31 cellular contexts compared by ENCODE assay signal in the genomic region with DNA sequence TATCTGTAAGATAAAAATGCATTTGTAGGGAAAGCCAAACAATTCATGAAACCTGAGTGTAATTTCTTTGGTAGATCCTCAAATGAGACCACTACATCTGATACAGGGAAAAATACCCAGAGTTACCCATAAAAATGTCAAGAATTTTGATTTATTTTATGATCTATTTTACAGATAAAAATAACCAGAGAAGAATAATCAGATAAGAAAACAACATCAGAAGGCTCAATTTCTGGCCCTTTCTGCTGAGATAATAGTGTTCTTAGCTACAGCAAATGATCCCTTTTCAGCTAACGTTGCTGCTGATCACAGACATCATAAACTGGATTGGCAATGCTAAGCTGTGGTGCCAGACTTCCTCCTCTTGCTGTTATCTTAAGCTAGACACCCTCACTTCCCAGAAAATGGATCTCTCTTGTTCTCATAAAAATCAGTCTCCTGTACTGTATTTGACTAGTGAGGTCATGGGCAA. TPM values are rescaled to one million over a fixed set of nuclear protein-coding genes. Genes with fewer than 3 reads are reported as not detected.
"Had no signal": no experiment of that assay in that cellular context is flagged by ENCODE, and none has a peak within 500 bp of the region (broad histone marks: within the 10 kb centered on the region; RNA-seq: fewer than 3 reads in every experiment).

No MANE protein-coding gene starts in this region.

- H3K36me3 Mint-ChIP-seq: activated CD8-positive, alpha-beta memory T cell treated with anti-CD3 and anti-CD28 coated beads, Interleukin-2, amount 10 ng/mL, durations not matched to agents 7 days and 5 days had no signal

- H3K4me1 ChIP-seq: ascending aorta, body of pancreas, SJCRH30 had no signal

- H3K36me3 ChIP-seq: ascending aorta, SJCRH30 had no signal

- H3K27ac ChIP-seq: ascending aorta, body of pancreas, coronary artery, SJCRH30 had no signal

- H3K27ac Mint-ChIP-seq: activated CD4-positive, alpha-beta T cell treated with anti-CD3 and anti-CD28 coated beads, Interleukin-2, amount 10 ng/mL, durations not matched to agents 24 days and 14 days; activated CD8-positive, alpha-beta memory T cell treated with anti-CD3 and anti-CD28 coated beads, Interleukin-2, amount 10 ng/mL, durations not matched to agents 7 days and 5 days; activated naive CD4-positive, alpha-beta T cell treated with anti-CD3 and anti-CD28 coated beads, Interleukin-2, amount 50 U/mL, for 72 hours; activated naive CD8-positive, alpha-beta T cell treated with anti-CD3 and anti-CD28 coated beads, Interleukin-2, amount 50 U/mL, for 24 hours; activated T-cell treated with anti-CD3 and anti-CD28 coated beads, Interleukin-2, amount 50 U/mL, for 24 hours; WTC11 had no signal

- H3K4me3 ChIP-seq: ascending aorta, body of pancreas, coronary artery, SJCRH30 had no signal

- DNase-seq: activated CD4-positive, alpha-beta T cell treated with anti-CD3 and anti-CD28 coated beads, Interleukin-2, amount 10 ng/mL, durations not matched to agents 24 days and 14 days; activated CD4-positive, alpha-beta T cell treated with anti-CD3 and anti-CD28 coated beads, Interleukin-2, amount 50 U/mL, for 48 hours; activated CD4-positive, CD25-positive, alpha-beta regulatory T cell treated with anti-CD3 and anti-CD28 coated beads, Interleukin-2, amount 50 U/mL, for 72 hours; activated CD8-positive, alpha-beta memory T cell treated with anti-CD3 and anti-CD28 coated beads, Interleukin-2, amount 10 ng/mL, durations not matched to agents 7 days and 5 days; activated effector memory CD4-positive, alpha-beta T cell treated with anti-CD3 and anti-CD28 coated beads, Interleukin-2, amount 50 U/mL, for 16 hours; activated naive CD4-positive, alpha-beta T cell treated with Interleukin-2 at 50 U/mL for 16 hours; activated naive CD8-positive, alpha-beta T cell treated with anti-CD3 and anti-CD28 coated beads, Interleukin-2, amount 50 U/mL, for 24 hours; activated T-cell treated with anti-CD3 and anti-CD28 coated beads, Interleukin-2, amount 50 U/mL, for 24 hours; amniotic stem cell; body of pancreas; central memory CD4-positive, alpha-beta T cell; NCI-H1105 treated with DMSO at 0.1 percent for 48 hours; NCI-H1436 treated with DMSO at 0.1 percent for 48 hours; NCI-H187; NCI-H2081; NCI-H2227 treated with DMSO at 0.1 percent for 48 hours; NCI-H446 treated with DMSO at 0.1 percent for 48 hours; NCI-H524 treated with DMSO at 0.1 percent for 48 hours; NCI-H748 treated with DMSO at 0.1 percent for 48 hours; RPMI8226; SJCRH30; T-helper 2 cell; T1000 had no signal

- H3K27me3 Mint-ChIP-seq: activated CD4-positive, alpha-beta T cell treated with anti-CD3 and anti-CD28 coated beads, Interleukin-2, amount 10 ng/mL, durations not matched to agents 24 days and 14 days had no signal

- H3K9me3 Mint-ChIP-seq: activated CD4-positive, alpha-beta T cell treated with anti-CD3 and anti-CD28 coated beads, Interleukin-2, amount 10 ng/mL, durations not matched to agents 24 days and 14 days had no signal

- H3K27me3 ChIP-seq: ascending aorta, body of pancreas, SJCRH30 had no signal

- H3K4me3 Mint-ChIP-seq: activated CD4-positive, alpha-beta T cell treated with anti-CD3 and anti-CD28 coated beads, Interleukin-2, amount 10 ng/mL, durations not matched to agents 24 days and 14 days; activated CD8-positive, alpha-beta memory T cell treated with anti-CD3 and anti-CD28 coated beads, Interleukin-2, amount 10 ng/mL, durations not matched to agents 7 days and 5 days; activated naive CD8-positive, alpha-beta T cell treated with anti-CD3 and anti-CD28 coated beads, Interleukin-2, amount 50 U/mL, for 24 hours; activated T-cell treated with anti-CD3 and anti-CD28 coated beads, Interleukin-2, amount 50 U/mL, for 24 hours; WTC11 had no signal

- H3K4me1 Mint-ChIP-seq: activated CD4-positive, alpha-beta T cell treated with anti-CD3 and anti-CD28 coated beads, Interleukin-2, amount 10 ng/mL, durations not matched to agents 24 days and 14 days; activated CD8-positive, alpha-beta memory T cell treated with anti-CD3 and anti-CD28 coated beads, Interleukin-2, amount 10 ng/mL, durations not matched to agents 7 days and 5 days; activated naive CD8-positive, alpha-beta T cell treated with anti-CD3 and anti-CD28 coated beads, Interleukin-2, amount 50 U/mL, for 24 hours; WTC11 had no signal

- H3K9me3 ChIP-seq: ascending aorta, body of pancreas had no signal

- ATAC-seq: activated CD8-positive, alpha-beta memory T cell treated with anti-CD3 and anti-CD28 coated beads, Interleukin-2, amount 10 ng/mL, durations not matched to agents 7 days and 5 days; activated naive CD4-positive, alpha-beta T cell treated with anti-CD3 and anti-CD28 coated beads, Interleukin-2, amount 50 U/mL, for 72 hours; activated naive CD8-positive, alpha-beta T cell treated with anti-CD3 and anti-CD28 coated beads, Interleukin-2, amount 50 U/mL, for 24 hours; body of pancreas; Panc1; Right ventricle myocardium inferior; WTC11 had no signal

RNA-seq across cellular contexts. Expression of gene TMEM108, which starts 21.3 kb away (rescaled TPM):
- total RNA-seq: activated CD4-positive, alpha-beta T cell treated with anti-CD3 and anti-CD28 coated beads, Interleukin-2, amount 10 ng/mL, durations not matched to agents 24 days and 14 days; activated CD8-positive, alpha-beta memory T cell treated with anti-CD3 and anti-CD28 coated beads, Interleukin-2, amount 10 ng/mL, durations not matched to agents 7 days and 5 days; activated naive CD4-positive, alpha-beta T cell treated with anti-CD3 and anti-CD28 coated beads, Interleukin-2, amount 50 U/mL, for 72 hours; ascending aorta; bronchial epithelial cell; OCI-LY7 had no signal
